In the genomic region with DNA sequence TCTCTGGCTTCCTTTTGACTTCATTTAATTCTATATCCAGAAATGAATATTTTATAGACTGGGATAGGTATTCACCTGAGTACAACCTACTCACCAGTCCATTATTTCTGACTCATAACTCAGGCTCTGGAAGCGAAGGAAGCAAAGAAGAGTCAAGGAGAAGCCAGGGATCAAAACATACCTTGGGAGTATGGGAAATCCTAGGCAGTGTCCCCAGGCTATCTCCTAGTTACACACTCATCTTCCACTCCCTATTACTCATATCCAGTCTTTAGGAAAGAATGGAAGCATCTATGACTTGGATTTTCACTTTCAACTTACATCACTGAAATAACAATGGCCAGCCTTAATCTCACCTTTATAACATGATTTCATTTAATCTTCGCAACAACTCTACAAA, we compare ENCODE assay signal across 19 cellular contexts. TPM values are rescaled to one million over a fixed set of nuclear protein-coding genes. Genes with fewer than 3 reads are reported as not detected.
DNase-seq lines count a peak whose midpoint lies in the region; ATAC-seq, FAIRE-seq and TF ChIP-seq lines count a peak whose summit lies in the region.
"Had no signal": no experiment of that assay in that cellular context is flagged by ENCODE, and none has a peak within 500 bp of the region (broad histone marks: within the 10 kb centered on the region; RNA-seq: fewer than 3 reads in every experiment).

No MANE protein-coding gene starts in this region.

- DNase-seq in GM23248 (peak; percentile 9), PC-9 (no peak), epithelial cell of esophagus (ENCODE audit: low read depth) (peak; percentile 96), kidney tubule cell (ENCODE audit: low spot score) (peak; percentile 39), NCI-H526 treated with DMSO at 0.1 percent for 48 hours (lab: John Stamatoyannopoulos, UW) (no peak), NCI-H1092 treated with DMSO at 0.1 percent for 48 hours (lab: John Stamatoyannopoulos, UW) (no peak), HepG2 (ENCODE audit: low spot score) (no peak)
- DNase-seq: GF-D8, H7, HFFc6, MM.1S, NCI-H1048, NCI-H2029 treated with DMSO at 0.1 percent for 48 hours, NCI-H345, NCI-H524, NCI-H82, SHP77 had no signal

- 74 to 79% methylated on average over 2 of the region's 2 CpGs for WGBS in GM23248 (ENCODE audit: low coverage in 1 of 2, low lambda C conversion rate in 2 of 2, missing lambda C conversion rate in 2 of 2), 2 experiments
- WGBS in HepG2 (ENCODE audit: low lambda C conversion rate) = 14% methylated on average over 2 of the region's 2 CpGs

- H3K9ac ChIP-seq in GM23248 (no peak overlapping the region), HepG2 (ENCODE audit: insufficient read depth, low read depth, low read length) (no peak overlapping the region)

- CTCF ChIA-PET in PC-9 (lab: Charles Lee) (no interaction called here), HepG2 (lab: Yijun Ruan, JAX; ENCODE audit: low intra/inter-chr PET ratio, low total read pairs) (no interaction called here)

- in situ Hi-C loops in GM23248 (cut with MboI) (no loop called here), HepG2 (cut with HindIII; ENCODE audit: extremely low pct_ligation_motif_present, low pct_unique_long_range_greater_than_20kb) (no loop called here)

- TF ChIP-seq RAD21 in HepG2 (CRISPR knock-in tag; IDR thresholded peaks at IDR 0.05) = no peak

- H3K27me3 ChIP-seq in GM23248 (replicated peaks; ENCODE audit: insufficient read depth) (no peaks in the 10 kb centered on the region), PC-9 (ENCODE audit: insufficient read depth, low read depth) (no peaks in the 10 kb centered on the region), HepG2 (ENCODE audit: control insufficient read depth in 1 of 2, insufficient read depth in 2 of 2, low read length in 2 of 2) (no peaks in the 10 kb centered on the region)

- H3K4me2 ChIP-seq in GM23248 (ENCODE audit: unreplicated experiment) (no peak overlapping the region), PC-9 (no peak overlapping the region), HepG2 (ENCODE audit: low read depth, low read length) (no peak overlapping the region)

- no peaks in the 10 kb centered on the region for H3K4me1 ChIP-seq in GM23248 (ENCODE audit: insufficient read depth)
- peaks cover 13% of the 10 kb centered on the region for H3K4me1 ChIP-seq in PC-9 (replicated peaks; ENCODE audit: insufficient read depth)
- H3K4me1 ChIP-seq in HepG2 (ENCODE audit: insufficient read depth, low read length) = no peaks in the 10 kb centered on the region

- no peaks in the 10 kb centered on the region for H3K9me2 ChIP-seq in GM23248 (ENCODE audit: insufficient read depth)
- H3K9me2 ChIP-seq in PC-9 (ENCODE audit: insufficient read depth) = no peaks in the 10 kb centered on the region

- H3K9me3 ChIP-seq in GM23248 (ENCODE audit: low read depth) (no peaks in the 10 kb centered on the region), PC-9 (ENCODE audit: insufficient read depth, low read depth) (no peaks in the 10 kb centered on the region), HepG2 (ENCODE audit: low read length) (no peaks in the 10 kb centered on the region)

- no peak for TF ChIP-seq POLR2A in HepG2 (IDR thresholded peaks at IDR 0.05; ENCODE audit: insufficient read depth in 1 of 2, low read depth in 2 of 2, low read length in 2 of 2)

- H3K27ac ChIP-seq in GM23248 = no peak overlapping the region
- peak overlapping the region; percentile 8; the same call in 1 of the 2 replicates for H3K27ac ChIP-seq in PC-9
- H3K27ac ChIP-seq in HepG2 (ENCODE audit: extremely low read length, insufficient read depth, low read length) = no peak overlapping the region

- H3K79me2 ChIP-seq in GM23248 (ENCODE audit: insufficient read depth) = no peaks in the 10 kb centered on the region
- no peaks in the 10 kb centered on the region for H3K79me2 ChIP-seq in PC-9 (ENCODE audit: low read depth)
- H3K79me2 ChIP-seq in HepG2 (ENCODE audit: insufficient read depth, low read length) = no peaks in the 10 kb centered on the region

- BruUV-seq in PC-9 (replicated peaks; lab: Mats Ljungman, UMichigan) (no TSS peak), HepG2 (replicated peaks; lab: Mats Ljungman, UMichigan) (no TSS peak)

- H3K4me3 ChIP-seq in GM23248 = no peak overlapping the region
- no peak overlapping the region for H3K4me3 ChIP-seq in PC-9
- H3K4me3 ChIP-seq in epithelial cell of esophagus (ENCODE audit: low read length) = no peak overlapping the region
- no peak overlapping the region for H3K4me3 ChIP-seq in HepG2 (replicated peaks in 1 of 3; ENCODE audit: insufficient read depth in 1 of 3, low read depth in 2 of 3, low read length in 3 of 3)

- no peak for TF ChIP-seq EP300 in HepG2 (IDR thresholded peaks at IDR 0.05; ENCODE audit: low read depth in 2 of 2, low read length in 2 of 2)
- TF ChIP-seq EP300 in HepG2 (CRISPR knock-in tag; IDR thresholded peaks at IDR 0.05; ENCODE audit: borderline replicate concordance) = no peak

- ATAC-seq in HepG2 = no peak

- H4K20me1 ChIP-seq in GM23248 (ENCODE audit: insufficient read depth) (no peaks in the 10 kb centered on the region), PC-9 (ENCODE audit: insufficient read depth) (no peaks in the 10 kb centered on the region), HepG2 (ENCODE audit: insufficient read depth, low read length) (no peaks in the 10 kb centered on the region)

- H2AFZ ChIP-seq in GM23248 (no peak overlapping the region), PC-9 (peak overlapping the region; percentile 60; the same call in 1 of the 2 replicates), HepG2 (ENCODE audit: low read length) (no peak overlapping the region)

- intact Hi-C loops in PC-9 (cut with micrococcal nuclease; ENCODE audit: unreplicated experiment) (no loop called here), HepG2 (cut with micrococcal nuclease; ENCODE audit: unreplicated experiment) (no loop called here)

- no peak for TF ChIP-seq CTCF in PC-9 (conservative IDR thresholded peaks at IDR 0.05)
- TF ChIP-seq CTCF in epithelial cell of esophagus (IDR thresholded peaks at IDR 0.05; ENCODE audit: insufficient read depth, low read depth, low read length, missing control alignments) = no peak
- no peak for TF ChIP-seq CTCF in HepG2 (CRISPR knock-in tag; IDR thresholded peaks at IDR 0.05)

- no peak for FAIRE-seq in HepG2 (lab: Jason Lieb, UNC)
- FAIRE-seq: A204.1 had no signal

- H3K36me3 ChIP-seq in GM23248 (ENCODE audit: low read depth) (no peaks in the 10 kb centered on the region), PC-9 (ENCODE audit: low read depth) (no peaks in the 10 kb centered on the region), HepG2 (replicated peaks in 1 of 2; ENCODE audit: control insufficient read depth in 1 of 2, insufficient read depth in 2 of 2, low read length in 2 of 2) (no peaks in the 10 kb centered on the region)

- POLR2A ChIA-PET in PC-9 (lab: Charles Lee; ENCODE audit: unreplicated experiment) (no interaction called here), HepG2 (lab: Yijun Ruan, JAX) (no interaction called here)

- H3F3A ChIP-seq in GM23248 (ENCODE audit: insufficient read depth) = no peaks in the 10 kb centered on the region
- H3F3A ChIP-seq in PC-9 (ENCODE audit: insufficient read depth, low read depth) = no peaks in the 10 kb centered on the region

RNA-seq across cellular contexts. Expression of a gene that starts 40.9 kb away (rescaled TPM):
- total RNA-seq in GM23248 (2014; rRNA removed; shearing (Covaris generic)) = 1.0 and 1.8 TPM in 2 replicates
- polyA plus RNA-seq in GM23248 (2016; fragmentation: Nextera tagmentation; extraction: Ambion mirVana) = 0.57 and 1.6 TPM in 2 replicates
- total RNA-seq in PC-9 (2021) = 10.1 and 11.0 TPM in 2 replicates
- total RNA-seq in HepG2 (2016; rRNA removed; fragmentation: Illumina TruSeq; extraction: Trizol) = 8.4 and 10.3 TPM in 2 replicates
- 1.7 and 2.6 TPM in 2 replicates for total RNA-seq in HepG2 (2016; cell fraction: cytosol; rRNA removed; fragmentation: Illumina TruSeq; extraction: Trizol; ENCODE audit: low read depth)
- 7.0 and 9.7 TPM in 2 replicates for total RNA-seq in HepG2 (2016; cell fraction: insoluble cytoplasmic fraction; rRNA removed; fragmentation: Illumina TruSeq; extraction: Trizol)
- 3.8 and 6.1 TPM in 2 replicates for total RNA-seq in HepG2 (2016; cell fraction: membrane; rRNA removed; fragmentation: Illumina TruSeq; extraction: Trizol)
- 12.8 and 13.5 TPM in 2 replicates for total RNA-seq in HepG2 (2016; cell fraction: nucleus; rRNA removed; fragmentation: Illumina TruSeq; extraction: Trizol)
- 7.4 and 7.8 TPM in 2 replicates for polyA plus RNA-seq in HepG2 (2011; rRNA removed)
- 2.3 and 4.2 TPM in 2 replicates for polyA plus RNA-seq in HepG2 (2011; cell fraction: cytosol; rRNA removed)
- 6.7 and 8.3 TPM in 2 replicates for polyA plus RNA-seq in HepG2 (2011; cell fraction: nucleus; rRNA removed)
- 5.0 and 7.8 TPM in 2 replicates for polyA plus RNA-seq in HepG2 (2012)
- 0.37 and 0.42 TPM in 2 replicates for polyA plus RNA-seq in HepG2 (2016; cell fraction: cytosol; fragmentation: Illumina TruSeq; extraction: Trizol; ENCODE audit: low read depth)
- 6.3 and 7.2 TPM in 2 replicates for polyA plus RNA-seq in HepG2 (2016; cell fraction: insoluble cytoplasmic fraction; fragmentation: Illumina TruSeq; extraction: Trizol; ENCODE audit: low read depth)
- 1.6 and 1.8 TPM in 2 replicates for polyA plus RNA-seq in HepG2 (2016; cell fraction: membrane; fragmentation: Illumina TruSeq; extraction: Trizol; ENCODE audit: low read depth)
- polyA plus RNA-seq in HepG2 (2016; cell fraction: nucleus; fragmentation: Illumina TruSeq; extraction: Trizol; ENCODE audit: insufficient read depth, low read depth) = 6.1 and 8.1 TPM in 2 replicates
- 13.0 and 33.6 TPM in 2 replicates for polyA minus RNA-seq in HepG2 (2011; rRNA and poly(A)+ RNA removed; ENCODE audit: low replicate concordance)
- polyA minus RNA-seq in HepG2 (2011; cell fraction: cytosol; rRNA and poly(A)+ RNA removed) = 5.8 and 6.5 TPM in 2 replicates
- polyA minus RNA-seq in HepG2 (2011; cell fraction: nucleus; rRNA and poly(A)+ RNA removed) = 38.8 and 50.1 TPM in 2 replicates
- polyA plus RNA-seq: CD14-positive monocyte had no signal

RNA-seq across cellular contexts. Expression of a gene that starts 51.9 kb away (rescaled TPM):
- 28.4 and 93.0 TPM in 2 replicates for total RNA-seq in GM23248 (2014; rRNA removed; shearing (Covaris generic))
- polyA plus RNA-seq in GM23248 (2016; fragmentation: Nextera tagmentation; extraction: Ambion mirVana) (18.2 and 28.6 TPM in 2 replicates), HepG2 (2011; rRNA removed) (111 and 132 TPM in 2 replicates)
- total RNA-seq in PC-9 (2021) (54.0 and 75.3 TPM in 2 replicates), HepG2 (2016; rRNA removed; fragmentation: Illumina TruSeq; extraction: Trizol) (17.9 and 45.8 TPM in 2 replicates)
- total RNA-seq in HepG2 (2016; cell fraction: cytosol; rRNA removed; fragmentation: Illumina TruSeq; extraction: Trizol; ENCODE audit: low read depth) = 8.9 and 13.1 TPM in 2 replicates
- total RNA-seq in HepG2 (2016; cell fraction: insoluble cytoplasmic fraction; rRNA removed; fragmentation: Illumina TruSeq; extraction: Trizol) = 16.8 and 39.0 TPM in 2 replicates
- total RNA-seq in HepG2 (2016; cell fraction: membrane; rRNA removed; fragmentation: Illumina TruSeq; extraction: Trizol) = 11.4 and 12.3 TPM in 2 replicates
- total RNA-seq in HepG2 (2016; cell fraction: nucleus; rRNA removed; fragmentation: Illumina TruSeq; extraction: Trizol) = 120 and 143 TPM in 2 replicates
- 17.2 and 21.7 TPM in 2 replicates for polyA plus RNA-seq in HepG2 (2011; cell fraction: cytosol; rRNA removed)
- polyA plus RNA-seq in HepG2 (2011; cell fraction: nucleus; rRNA removed) = 295 and 299 TPM in 2 replicates
- polyA plus RNA-seq in HepG2 (2012) = 27.6 and 31.1 TPM in 2 replicates
- 1.1 and 2.1 TPM in 2 replicates for polyA plus RNA-seq in HepG2 (2016; cell fraction: cytosol; fragmentation: Illumina TruSeq; extraction: Trizol; ENCODE audit: low read depth)
- 14.5 and 17.7 TPM in 2 replicates for polyA plus RNA-seq in HepG2 (2016; cell fraction: insoluble cytoplasmic fraction; fragmentation: Illumina TruSeq; extraction: Trizol; ENCODE audit: low read depth)
- polyA plus RNA-seq in HepG2 (2016; cell fraction: membrane; fragmentation: Illumina TruSeq; extraction: Trizol; ENCODE audit: low read depth) = 2.9 and 3.0 TPM in 2 replicates
- 167 and 192 TPM in 2 replicates for polyA plus RNA-seq in HepG2 (2016; cell fraction: nucleus; fragmentation: Illumina TruSeq; extraction: Trizol; ENCODE audit: insufficient read depth, low read depth)
- 63.7 and 73.9 TPM in 2 replicates for polyA minus RNA-seq in HepG2 (2011; rRNA and poly(A)+ RNA removed; ENCODE audit: low replicate concordance)
- 19.5 and 24.6 TPM in 2 replicates for polyA minus RNA-seq in HepG2 (2011; cell fraction: cytosol; rRNA and poly(A)+ RNA removed)
- polyA minus RNA-seq in HepG2 (2011; cell fraction: nucleus; rRNA and poly(A)+ RNA removed) = 527 and 550 TPM in 2 replicates

Comparison
In these comparisons a context has a peak if more than half of its experiments do, and no peak if none do; other contexts are left out.
1. DNase-seq: peak in GM23248 (single experiment), epithelial cell of esophagus (single experiment) and kidney tubule cell (single experiment); none in PC-9 (0 of 2), NCI-H526 treated with DMSO at 0.1 percent for 48 hours (single experiment), NCI-H1092 treated with DMSO at 0.1 percent for 48 hours (single experiment) and HepG2 (single experiment).